In genomic region chr2:152573168-152573567, GRCh38 we compare ENCODE assay signal across 7 cellular contexts.
DNase-seq lines count a peak whose midpoint lies in the region; ATAC-seq and TF ChIP-seq lines count a peak whose summit lies in the region.

No MANE protein-coding gene starts in this region.

- TF ChIP-seq CTCF in natural killer cell (IDR thresholded peaks at IDR 0.05) (no peak), WERI-Rb-1 (IDR thresholded peaks at IDR 0.05; ENCODE audit: low read depth, low read length) (no peak)

- no peaks in the 10 kb centered on the region for H3K27me3 ChIP-seq in WERI-Rb-1 (ENCODE audit: insufficient read depth, low read depth, severe bottlenecking)

- H3K27ac ChIP-seq in WERI-Rb-1: no peak overlapping the region

- no peaks in the 10 kb centered on the region for H3K9me3 ChIP-seq in WERI-Rb-1 (ENCODE audit: severe bottlenecking)

- no peaks in the 10 kb centered on the region for H3K9me3 Mint-ChIP-seq in natural killer cell

- no peaks in the 10 kb centered on the region for H3K27me3 Mint-ChIP-seq in natural killer cell (ENCODE audit: low read depth in 2 of 2)

- H3K36me3 Mint-ChIP-seq in natural killer cell: no peaks in the 10 kb centered on the region

- H3K4me3 ChIP-seq in WERI-Rb-1 (ENCODE audit: low read depth, low read length): no peak overlapping the region

- H3K27ac Mint-ChIP-seq in natural killer cell: peak overlapping the region; percentile 63 to 68

- intact Hi-C loops in natural killer cell (cut with micrococcal nuclease): loop anchor here (2.0 kb wide), 2 partner anchors 38 to 396 kb away; no protein-coding TSS in a partner anchor

- DNase-seq in NCI-H446 treated with DMSO at 0.1 percent for 48 hours (lab: John Stamatoyannopoulos, UW) (peak; percentile 62), astrocyte of the hippocampus (ENCODE audit: low read depth, low spot score) (peak; percentile 30), natural killer cell (peak; percentile 24), WERI-Rb-1 (no peak), NCI-H1048 (lab: John Stamatoyannopoulos, UW) (no peak)

- peaks cover 5 to 22% of the 10 kb centered on the region in 2 donors for H3K4me1 Mint-ChIP-seq in natural killer cell

- no peaks in the 10 kb centered on the region for H3K36me3 ChIP-seq in WERI-Rb-1

- H3K4me3 Mint-ChIP-seq in natural killer cell: no peak overlapping the region

- ATAC-seq in GM18520 (IDR thresholded peaks at IDR 0.05; ENCODE audit: unreplicated experiment) (peak; percentile 84), HG02588 (IDR thresholded peaks at IDR 0.05; ENCODE audit: unreplicated experiment) (peak; percentile 84), natural killer cell (peak; percentile 91 to 96 (median 92))

Comparison
In these comparisons a context has a peak if more than half of its experiments do, and no peak if none do; other contexts are left out.
1. DNase-seq: peak in NCI-H446 treated with DMSO at 0.1 percent for 48 hours (single experiment), astrocyte of the hippocampus (single experiment) and natural killer cell (single experiment); none in WERI-Rb-1 (single experiment) and NCI-H1048 (single experiment).
2. Peak in every context shown above with its lines, with median percentiles within 50 percentile points of each other: ATAC-seq.